In the genomic region with DNA sequence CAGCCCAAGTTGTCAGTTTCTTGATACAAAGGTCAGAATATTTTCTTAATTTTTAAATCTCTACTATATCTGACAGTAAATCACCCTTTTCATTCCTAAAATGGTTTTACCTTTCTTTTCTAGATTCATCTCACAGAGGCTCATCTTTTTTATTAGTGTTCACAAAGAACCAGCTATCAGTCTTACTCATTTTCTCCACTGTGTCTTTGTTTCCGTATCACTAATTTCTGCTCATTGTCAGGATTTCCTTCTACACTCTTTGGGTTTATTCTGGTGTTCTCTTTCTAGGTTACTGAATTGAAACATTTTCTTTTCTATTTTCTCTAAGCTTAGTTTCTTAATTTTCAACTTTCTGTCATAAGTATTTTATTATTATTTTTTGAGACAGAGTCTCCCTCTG, we compare ENCODE assay signal across 26 cellular contexts. TPM values are rescaled to one million over a fixed set of nuclear protein-coding genes. Genes with fewer than 3 reads are reported as not detected.
DNase-seq lines count a peak whose midpoint lies in the region; ATAC-seq lines count a peak whose summit lies in the region.
"Had no signal": no experiment of that assay in that cellular context is flagged by ENCODE, and none has a peak within 500 bp of the region (broad histone marks: within the 10 kb centered on the region; RNA-seq: fewer than 3 reads in every experiment).

No MANE protein-coding gene starts in this region.

- no peaks in the 10 kb centered on the region for H3K27me3 Mint-ChIP-seq in activated T-cell treated with anti-CD3 and anti-CD28 coated beads, Interleukin-2, amount 50 U/mL, for 72 hours (ENCODE audit: low read depth)
- H3K27me3 Mint-ChIP-seq in IgD-negative memory B cell, result no peaks in the 10 kb centered on the region
- H3K27me3 Mint-ChIP-seq: dendritic cell treated with granulocyte-macrophage colony-stimulating factor and Interleukin-4, amounts not matched to agents 40 ng/mL and 50 ng/mL, for 4 days; progenitor cell of endocrine pancreas had no signal

- peak overlapping the region in 1 of 2 donors; percentile 35 for H3K4me3 Mint-ChIP-seq in activated T-cell treated with anti-CD3 and anti-CD28 coated beads, Interleukin-2, amount 50 U/mL, for 72 hours
- H3K4me3 Mint-ChIP-seq in IgD-negative memory B cell, result no peak overlapping the region
- no peak overlapping the region for H3K4me3 Mint-ChIP-seq in stimulated activated effector memory CD8-positive, alpha-beta T cell treated with anti-CD3 and anti-CD28 coated beads, Interleukin-12 subunit alpha, Interleukin-12 subunit beta, amount 100 ng/mL, for 72 hours
- H3K4me3 Mint-ChIP-seq: immature natural killer cell had no signal

- H3K27ac Mint-ChIP-seq in activated T-cell treated with anti-CD3 and anti-CD28 coated beads, Interleukin-2, amount 50 U/mL, for 72 hours, result peak overlapping the region; percentile 75
- H3K27ac Mint-ChIP-seq in IgD-negative memory B cell, result peak overlapping the region in 2 of 3 donors; percentile 14 to 47
- H3K27ac Mint-ChIP-seq in activated naive CD4-positive, alpha-beta T cell treated with anti-CD3 and anti-CD28 coated beads, Interleukin-2, amount 50 U/mL, for 72 hours, result peak overlapping the region; percentile 22 to 67
- H3K27ac Mint-ChIP-seq in stimulated activated effector memory CD8-positive, alpha-beta T cell treated with anti-CD3 and anti-CD28 coated beads, Interleukin-12 subunit alpha, Interleukin-12 subunit beta, amount 100 ng/mL, for 72 hours, result peak overlapping the region; percentile 2
- H3K27ac Mint-ChIP-seq: immature natural killer cell, progenitor cell of endocrine pancreas had no signal

- no peaks in the 10 kb centered on the region for H3K9me3 Mint-ChIP-seq in activated T-cell treated with anti-CD3 and anti-CD28 coated beads, Interleukin-2, amount 50 U/mL, for 72 hours
- H3K9me3 Mint-ChIP-seq in IgD-negative memory B cell, result no peaks in the 10 kb centered on the region
- peaks cover 0 to 5% of the 10 kb centered on the region in 2 donors for H3K9me3 Mint-ChIP-seq in activated naive CD4-positive, alpha-beta T cell treated with anti-CD3 and anti-CD28 coated beads, Interleukin-2, amount 50 U/mL, for 72 hours
- H3K9me3 Mint-ChIP-seq in stimulated activated effector memory CD8-positive, alpha-beta T cell treated with anti-CD3 and anti-CD28 coated beads, Interleukin-12 subunit alpha, Interleukin-12 subunit beta, amount 100 ng/mL, for 72 hours, result no peaks in the 10 kb centered on the region
- H3K9me3 Mint-ChIP-seq: dendritic cell treated with granulocyte-macrophage colony-stimulating factor and Interleukin-4, amounts not matched to agents 40 ng/mL and 50 ng/mL, for 4 days; immature natural killer cell had no signal

- intact Hi-C loops in sciatic nerve (cut with DNase I), result no loop called here

- ATAC-seq in activated T-cell treated with anti-CD3 and anti-CD28 coated beads, Interleukin-2, amount 50 U/mL, for 72 hours (replicated peaks in 1 of 2), result peak; percentile 73 to 88
- ATAC-seq in activated naive CD4-positive, alpha-beta T cell treated with anti-CD3 and anti-CD28 coated beads, Interleukin-2, amount 50 U/mL, for 72 hours, result peak; percentile 82 to 89
- peak; percentile 86 for ATAC-seq in stimulated activated effector memory CD8-positive, alpha-beta T cell treated with anti-CD3 and anti-CD28 coated beads, Interleukin-12 subunit alpha, Interleukin-12 subunit beta, amount 100 ng/mL, for 72 hours
- ATAC-seq in sciatic nerve (no peak), GM21528 (IDR thresholded peaks at IDR 0.05; ENCODE audit: low FRiP score, unreplicated experiment) (no peak)
- ATAC-seq: gastroesophageal sphincter, left colon had no signal

- H3K4me1 Mint-ChIP-seq in activated T-cell treated with anti-CD3 and anti-CD28 coated beads, Interleukin-2, amount 50 U/mL, for 72 hours (ENCODE audit: low read depth), result peaks cover 80% of the 10 kb centered on the region
- H3K4me1 Mint-ChIP-seq in IgD-negative memory B cell, result peaks cover 6 to 21% (median 20%) of the 10 kb centered on the region in 3 donors
- H3K4me1 Mint-ChIP-seq in stimulated activated effector memory CD8-positive, alpha-beta T cell treated with anti-CD3 and anti-CD28 coated beads, Interleukin-12 subunit alpha, Interleukin-12 subunit beta, amount 100 ng/mL, for 72 hours, result peaks cover 59% of the 10 kb centered on the region

- DNase-seq in activated T-cell treated with anti-CD3 and anti-CD28 coated beads, Interleukin-2, amount 50 U/mL, for 72 hours, result no peak
- DNase-seq in activated T-cell treated with anti-CD3 and anti-CD28 coated beads for 4 hours (no peak), T1000 (lab: John Stamatoyannopoulos, UW) (no peak), sciatic nerve (ENCODE audit: low spot score) (no peak)
- no peak for DNase-seq in activated naive CD4-positive, alpha-beta T cell treated with anti-CD3 and anti-CD28 coated beads, Interleukin-2, amount 50 U/mL, for 72 hours (ENCODE audit: low spot score in 2 of 2)
- DNase-seq in stimulated activated effector memory CD8-positive, alpha-beta T cell treated with anti-CD3 and anti-CD28 coated beads, Interleukin-12 subunit alpha, Interleukin-12 subunit beta, amount 100 ng/mL, for 72 hours (ENCODE audit: low spot score in 2 of 2), result no peak
- DNase-seq: activated gamma-delta T cell treated with Interleukin-2 at 50 U/mL for 16 hours; caudate nucleus; DMS79; GF-D8; hypothalamus; immature natural killer cell; KG1; NCI-H1436; NCI-H2081 treated with DMSO at 0.1 percent for 48 hours; NCI-H748 treated with DMSO at 0.1 percent for 48 hours; sigmoid colon; stimulated activated CD4-positive, alpha-beta T cell treated with anti-CD3 and anti-CD28 coated beads, Interleukin-4, amount 100 ng/mL, for 24 hours; stimulated activated naive CD4-positive, alpha-beta T cell; uterus had no signal

- H3K36me3 Mint-ChIP-seq in activated T-cell treated with anti-CD3 and anti-CD28 coated beads, Interleukin-2, amount 50 U/mL, for 72 hours (ENCODE audit: insufficient read depth in 2 of 2), result peaks cover 9 to 34% of the 10 kb centered on the region in 2 donors
- peaks cover 7% of the 10 kb centered on the region for H3K36me3 Mint-ChIP-seq in IgD-negative memory B cell
- peaks cover 4 to 49% of the 10 kb centered on the region in 2 donors for H3K36me3 Mint-ChIP-seq in activated naive CD4-positive, alpha-beta T cell treated with anti-CD3 and anti-CD28 coated beads, Interleukin-2, amount 50 U/mL, for 72 hours
- peaks cover 50% of the 10 kb centered on the region for H3K36me3 Mint-ChIP-seq in stimulated activated effector memory CD8-positive, alpha-beta T cell treated with anti-CD3 and anti-CD28 coated beads, Interleukin-12 subunit alpha, Interleukin-12 subunit beta, amount 100 ng/mL, for 72 hours

RNA-seq across cellular contexts. Expression of gene AGPAT3, which starts 8.7 kb away (rescaled TPM):
- 10 to 100 TPM; 86.1 to 87.1 TPM for total RNA-seq in activated T-cell treated with anti-CD3 and anti-CD28 coated beads, Interleukin-2, amount 50 U/mL, for 72 hours
- 8.8 TPM for polyA plus RNA-seq in IgD-negative memory B cell
- 100 to 1,000 TPM in 1 of 2 donors, 10 to 100 TPM in 1; 21.2 to 109 TPM for total RNA-seq in activated naive CD4-positive, alpha-beta T cell treated with anti-CD3 and anti-CD28 coated beads, Interleukin-2, amount 50 U/mL, for 72 hours
- 51.8 TPM for total RNA-seq in sciatic nerve

Comparison
In these comparisons a context has a peak if more than half of its experiments do, and no peak if none do; other contexts are left out.
1. ATAC-seq: peak in activated T-cell treated with anti-CD3 and anti-CD28 coated beads, Interleukin-2, amount 50 U/mL, for 72 hours (2 of 2), activated naive CD4-positive, alpha-beta T cell treated with anti-CD3 and anti-CD28 coated beads, Interleukin-2, amount 50 U/mL, for 72 hours (2 of 2) and stimulated activated effector memory CD8-positive, alpha-beta T cell treated with anti-CD3 and anti-CD28 coated beads, Interleukin-12 subunit alpha, Interleukin-12 subunit beta, amount 100 ng/mL, for 72 hours (single experiment); none in sciatic nerve (single experiment) and GM21528 (single experiment).
2. H3K27ac Mint-ChIP-seq: peak in every context shown above with its lines; median percentile 75 in activated T-cell treated with anti-CD3 and anti-CD28 coated beads, Interleukin-2, amount 50 U/mL, for 72 hours; 44 in activated naive CD4-positive, alpha-beta T cell treated with anti-CD3 and anti-CD28 coated beads, Interleukin-2, amount 50 U/mL, for 72 hours; 30 in IgD-negative memory B cell; 2 in stimulated activated effector memory CD8-positive, alpha-beta T cell treated with anti-CD3 and anti-CD28 coated beads, Interleukin-12 subunit alpha, Interleukin-12 subunit beta, amount 100 ng/mL, for 72 hours.